ENCODE assay signal across 1 cellular context in the genomic region with DNA sequence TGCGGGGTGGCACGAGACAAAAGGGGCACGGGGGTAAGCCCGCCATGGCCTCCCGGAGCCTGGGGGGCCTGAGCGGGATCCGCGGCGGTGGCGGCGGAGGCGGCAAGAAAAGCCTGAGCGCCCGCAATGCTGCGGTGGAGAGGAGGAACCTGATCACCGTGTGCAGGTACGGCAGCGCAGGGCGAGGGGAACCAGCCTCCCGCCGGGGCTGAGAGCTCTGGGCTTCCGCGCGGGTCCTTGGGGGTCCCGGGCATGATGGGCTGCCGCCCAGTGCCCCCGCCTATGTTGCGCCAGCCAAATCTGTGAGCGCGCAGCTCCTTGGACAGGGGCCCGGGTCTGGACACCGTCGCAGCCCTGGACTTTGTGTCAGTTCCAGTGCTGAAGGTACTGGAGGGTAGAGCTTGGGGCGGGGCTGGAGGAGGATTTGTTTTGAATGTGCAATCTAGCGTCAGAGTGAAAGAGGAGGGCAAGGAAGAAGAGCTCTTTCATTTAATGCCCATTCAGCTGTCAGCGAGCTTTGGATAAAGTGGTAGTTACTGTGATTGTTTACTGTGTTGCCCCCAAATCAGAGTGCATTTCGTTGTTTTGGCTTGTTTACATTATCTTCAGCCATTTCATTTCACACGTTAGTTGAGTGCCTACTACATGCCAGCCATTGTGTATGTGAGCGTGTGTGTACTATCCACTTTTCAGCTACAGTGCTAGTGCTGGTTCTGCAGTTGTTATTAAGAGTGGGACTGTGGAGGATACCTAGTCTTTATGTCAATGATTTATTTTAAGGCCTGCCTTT.
TF ChIP-seq lines count a peak whose summit lies in the region.

No MANE protein-coding gene starts in this region.

TF ChIP-seq in GM12878, 131 proteins besides CTCF, POLR2A, EP300 and RAD21:
- no peak for TF ChIP-seq NR2C1 (IDR thresholded peaks at IDR 0.05)
- no peak for TF ChIP-seq RCOR1 (conservative IDR thresholded peaks at IDR 0.05; ENCODE audit: low read depth, low read length)
- TF ChIP-seq, protein P1, sequence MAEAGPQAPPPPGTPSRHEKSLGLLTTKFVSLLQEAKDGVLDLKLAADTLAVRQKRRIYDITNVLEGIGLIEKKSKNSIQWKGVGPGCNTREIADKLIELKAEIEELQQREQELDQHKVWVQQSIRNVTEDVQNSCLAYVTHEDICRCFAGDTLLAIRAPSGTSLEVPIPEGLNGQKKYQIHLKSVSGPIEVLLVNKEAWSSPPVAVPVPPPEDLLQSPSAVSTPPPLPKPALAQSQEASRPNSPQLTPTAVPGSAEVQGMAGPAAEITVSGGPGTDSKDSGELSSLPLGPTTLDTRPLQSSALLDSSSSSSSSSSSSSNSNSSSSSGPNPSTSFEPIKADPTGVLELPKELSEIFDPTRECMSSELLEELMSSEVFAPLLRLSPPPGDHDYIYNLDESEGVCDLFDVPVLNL (IDR thresholded peaks at IDR 0.05; ENCODE audit: low read depth, low read length), result no peak
- TF ChIP-seq HDGF (IDR thresholded peaks at IDR 0.05), result no peak
- no peak for TF ChIP-seq STAT1 (conservative IDR thresholded peaks at IDR 0.05)
- no peak for TF ChIP-seq YY1 (IDR thresholded peaks at IDR 0.05; ENCODE audit: low read depth, low read length)
- TF ChIP-seq ASH2L (IDR thresholded peaks at IDR 0.05; ENCODE audit: borderline replicate concordance, low read depth), result no peak
- TF ChIP-seq ATF7 (IDR thresholded peaks at IDR 0.05; ENCODE audit: low read depth), result no peak
- no peak for TF ChIP-seq MTA2 (IDR thresholded peaks at IDR 0.05; ENCODE audit: low read depth)
- no peak for TF ChIP-seq CREB1 (IDR thresholded peaks at IDR 0.05; ENCODE audit: low read depth)
